8 cellular contexts compared by ENCODE assay signal in the genomic region with DNA sequence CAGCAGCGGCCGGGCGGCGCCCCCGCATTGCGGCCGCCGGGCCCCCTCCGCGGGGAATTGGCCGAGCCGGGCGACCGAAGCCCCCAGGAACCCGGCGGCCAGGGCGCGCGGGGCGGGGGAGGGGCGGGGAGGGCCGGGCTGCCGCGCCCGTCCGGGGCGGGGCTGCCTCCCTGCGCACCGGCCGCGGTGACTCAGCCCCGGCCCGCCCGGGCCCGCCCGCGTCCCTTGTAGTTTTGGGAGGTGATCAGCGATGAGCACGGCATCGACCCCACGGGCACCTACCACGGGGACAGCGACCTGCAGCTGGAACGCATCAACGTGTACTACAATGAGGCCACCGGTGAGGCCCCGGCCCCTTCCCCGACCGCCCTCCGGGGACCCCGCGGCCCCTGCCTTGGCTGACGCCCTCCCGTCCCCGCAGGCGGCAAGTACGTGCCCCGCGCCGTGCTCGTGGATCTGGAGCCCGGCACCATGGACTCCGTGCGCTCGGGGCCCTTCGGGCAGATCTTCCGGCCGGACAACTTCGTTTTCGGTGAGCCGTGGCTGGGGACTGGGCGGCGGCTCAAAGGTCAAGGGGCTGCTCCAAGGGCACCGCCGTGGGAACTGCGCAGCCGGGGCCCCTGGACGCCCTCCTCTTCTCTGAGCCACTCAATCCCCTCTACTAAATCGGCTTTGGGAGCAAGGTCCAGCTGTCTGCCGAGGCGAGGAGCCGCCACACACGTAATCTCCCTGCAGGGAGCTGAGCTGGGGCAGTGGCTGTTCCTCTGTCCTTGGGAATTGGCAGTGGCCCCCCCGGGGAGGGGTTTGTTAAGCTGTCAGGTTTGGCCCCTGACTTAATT. TPM values are rescaled to one million over a fixed set of nuclear protein-coding genes. Genes with fewer than 3 reads are reported as not detected.
DNase-seq lines count a peak whose midpoint lies in the region; ATAC-seq and TF ChIP-seq lines count a peak whose summit lies in the region.

No MANE protein-coding gene starts in this region.

- peak; percentile 6 for ATAC-seq in GM19324 (IDR thresholded peaks at IDR 0.05; ENCODE audit: low FRiP score, unreplicated experiment)

- DNase-seq in HPDE6-E6E7 (ENCODE audit: extremely low spot score) (peak; percentile 67), lower leg skin (ENCODE audit: low spot score in 2 of 2) (peak; percentile 57 to 95), NCI-H187 (lab: John Stamatoyannopoulos, UW) (no peak), kidney glomerular epithelial cell (lab: John Stamatoyannopoulos, UW) (no peak)
- peak; percentile 40 to 55 for DNase-seq in activated CD4-positive, alpha-beta T cell treated with anti-CD3 and anti-CD28 coated beads for 24 hours (ENCODE audit: low read depth in 2 of 2)
- peak; percentile 51 for DNase-seq in stimulated activated CD8-positive, alpha-beta memory T cell treated with anti-CD3 and anti-CD28 coated beads, Interleukin-12 subunit alpha, Interleukin-12 subunit beta, amount 100 ng/mL, for 24 hours (ENCODE audit: extremely low read depth)

- intact Hi-C loops in lower leg skin (cut with DNase I; ENCODE audit: low total_unique reads) = no loop called here

- TF ChIP-seq CTCF in lower leg skin (IDR thresholded peaks at IDR 0.05) = no peak

- TF ChIP-seq POLR2A in lower leg skin (IDR thresholded peaks at IDR 0.05) = no peak

- H3K4me3 ChIP-seq in lower leg skin (ENCODE audit: low read depth, poor library complexity, severe bottlenecking) = peak overlapping the region; percentile 73

- WGBS in lower leg skin, 2 donors = 0 to 4% methylated on average over 12 to 59 of the region's 84 CpGs

- peak overlapping the region; percentile 72 for H3K27ac ChIP-seq in cingulate gyrus (ENCODE audit: low read depth, low read length)

RNA-seq across cellular contexts. Expression of a gene that starts 0.6 kb away (rescaled TPM):
- total RNA-seq in lower leg skin = 100 to 1,000 TPM; 317 to 604 (median 408) TPM

RNA-seq across cellular contexts. Expression of a gene that starts 9.4 kb away (rescaled TPM):
- not detected for total RNA-seq in lower leg skin

RNA-seq across cellular contexts. Expression of a gene that starts 11.0 kb away (rescaled TPM):
- total RNA-seq in lower leg skin = 1 to 10 TPM in 1 of 4 donors, not detected in 3; 1.6 TPM

RNA-seq across cellular contexts. Expression of a gene that starts 13.4 kb away (rescaled TPM):
- total RNA-seq in lower leg skin = 10 to 100 TPM; 40.7 to 52.7 (median 49.9) TPM

RNA-seq across cellular contexts. Expression of a gene that starts 14.4 kb away (rescaled TPM):
- 1 to 10 TPM in 2 of 4 donors, under 1 TPM in 1, not detected in 1; 0.25 to 3.2 (median 2.4) TPM for total RNA-seq in lower leg skin

Comparison
In these comparisons a context has a peak if more than half of its experiments do, and no peak if none do; other contexts are left out.
1. DNase-seq: peak in HPDE6-E6E7 (single experiment), activated CD4-positive, alpha-beta T cell treated with anti-CD3 and anti-CD28 coated beads for 24 hours (2 of 2), lower leg skin (2 of 2) and stimulated activated CD8-positive, alpha-beta memory T cell treated with anti-CD3 and anti-CD28 coated beads, Interleukin-12 subunit alpha, Interleukin-12 subunit beta, amount 100 ng/mL, for 24 hours (single experiment); none in NCI-H187 (0 of 2) and kidney glomerular epithelial cell (single experiment).